7 cellular contexts compared by ENCODE assay signal in the genomic region with DNA sequence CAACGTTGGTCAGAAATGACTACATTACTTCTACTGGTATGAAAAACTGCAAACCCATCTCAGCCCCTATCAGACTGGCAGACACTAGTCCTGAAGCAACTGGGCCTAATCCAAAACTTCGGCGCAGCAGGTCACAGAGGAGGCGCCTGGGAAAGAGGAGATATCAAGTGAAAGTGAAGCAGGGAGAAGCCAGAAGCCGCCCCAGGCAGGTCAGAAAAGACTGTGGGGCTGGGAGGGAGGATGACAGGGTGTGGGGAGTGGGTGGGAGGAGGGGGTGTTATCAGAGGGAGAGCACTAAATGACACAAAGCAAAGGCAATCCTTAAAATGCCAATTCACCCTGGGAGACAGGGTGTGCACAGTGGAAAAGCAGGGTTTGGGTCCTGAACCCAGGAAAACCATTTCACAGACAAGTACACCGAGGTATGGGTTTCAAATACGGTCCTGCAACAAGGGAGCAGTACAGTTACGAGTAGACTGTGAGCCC. TPM values are rescaled to one million over a fixed set of nuclear protein-coding genes. Genes with fewer than 3 reads are reported as not detected.
DNase-seq lines count a peak whose midpoint lies in the region; ATAC-seq and TF ChIP-seq lines count a peak whose summit lies in the region.

No MANE protein-coding gene starts in this region.

- peaks cover 3% of the 10 kb centered on the region for H3K79me1 ChIP-seq in mesenchymal stem cell (replicated peaks; ENCODE audit: low read length, poor library complexity, severe bottlenecking)

- no peak overlapping the region for H3K23ac ChIP-seq in mesenchymal stem cell (ENCODE audit: low read length in 2 of 2)

- peaks cover 56% of the 10 kb centered on the region for H3K79me2 ChIP-seq in GM23338 (replicated peaks; ENCODE audit: insufficient read depth)

- no peaks in the 10 kb centered on the region for H3K9me3 Mint-ChIP-seq in GM23338

- intact Hi-C loops in dorsolateral prefrontal cortex (cut with DNase I) = loop anchor here (5.0 kb wide), 2 partner anchors 171 to 1046 kb away; partner anchors contain the start of genes EXOC4 (in 2 of the 2) and LRGUK (in 1 of the 2)
- intact Hi-C loops in upper lobe of right lung (cut with DNase I) = no loop called here

- H3K4me3 Mint-ChIP-seq in GM23338 = peak overlapping the region; percentile 88

- no peak overlapping the region; the same call in 1 of the 2 replicates for H3K27ac ChIP-seq in GM23338 (ENCODE audit: low read depth)
- H3K27ac ChIP-seq in SJCRH30 = peak overlapping the region; percentile 80
- H3K27ac ChIP-seq in dorsolateral prefrontal cortex = peak overlapping the region in 37 of 59 donors; percentile 12 to 90 (median 78)
- H3K27ac ChIP-seq in mesenchymal stem cell (ENCODE audit: low read length, poor library complexity, severe bottlenecking) = no peak overlapping the region
- peak overlapping the region; percentile 85 for H3K27ac ChIP-seq in upper lobe of right lung

- H2BK12ac ChIP-seq in mesenchymal stem cell (ENCODE audit: low read length in 2 of 2) = no peak overlapping the region

- H3K4me1 ChIP-seq in GM23338 (ENCODE audit: insufficient read depth) (peaks cover 41% of the 10 kb centered on the region), SJCRH30 (no peaks in the 10 kb centered on the region), mesenchymal stem cell (ENCODE audit: control insufficient read depth, insufficient read depth, low read depth, low read length) (no peaks in the 10 kb centered on the region), upper lobe of right lung (peaks cover 4% of the 10 kb centered on the region)

- peaks cover 2% of the 10 kb centered on the region for H3K27me3 Mint-ChIP-seq in GM23338 (ENCODE audit: insufficient read depth, low read depth, poor library complexity)

- H2BK120ac ChIP-seq in mesenchymal stem cell (ENCODE audit: low read depth, low read length) = no peak overlapping the region

- H3K4ac ChIP-seq in mesenchymal stem cell (ENCODE audit: low read depth in 1 of 2, low read length in 2 of 2) = peak overlapping the region in 1 of 2 experiments; percentile 13

- H3K4me1 Mint-ChIP-seq in GM23338 = peaks cover 43% of the 10 kb centered on the region

- peak overlapping the region; percentile 93 for H3K9ac ChIP-seq in mesenchymal stem cell (ENCODE audit: low read length)

- H4K8ac ChIP-seq in mesenchymal stem cell (ENCODE audit: low read length) = peak overlapping the region; percentile 74

- peak overlapping the region; percentile 83 for H3K4me3 ChIP-seq in GM23338
- peak overlapping the region; percentile 86 for H3K4me3 ChIP-seq in SJCRH30
- peak overlapping the region; percentile 75 to 99 (median 92) for H3K4me3 ChIP-seq in dorsolateral prefrontal cortex
- peak overlapping the region; percentile 71 to 99 for H3K4me3 ChIP-seq in mesenchymal stem cell (ENCODE audit: insufficient read depth in 1 of 2, low read depth in 1 of 2, low read length in 2 of 2)
- peak overlapping the region; percentile 81 for H3K4me3 ChIP-seq in upper lobe of right lung

- peak overlapping the region; percentile 91 for H3K27ac Mint-ChIP-seq in GM23338

- H3K18ac ChIP-seq in mesenchymal stem cell (ENCODE audit: low read depth in 1 of 2, low read length in 2 of 2) = peak overlapping the region; percentile 83 to 92

- ATAC-seq in GM23338 (peak; percentile 14), upper lobe of right lung (no peak), GM21515 (IDR thresholded peaks at IDR 0.05; ENCODE audit: unreplicated experiment) (no peak), HG03108 (IDR thresholded peaks at IDR 0.05; ENCODE audit: unreplicated experiment) (no peak)

- no peaks in the 10 kb centered on the region for H3K36me3 Mint-ChIP-seq in GM23338 (ENCODE audit: low read depth)

- DNase-seq in GM23338 (ENCODE audit: low spot score) (peak; percentile 40), SJCRH30 (peak; percentile 17 to 48), dorsolateral prefrontal cortex (no peak), mesenchymal stem cell (peak; percentile 44), upper lobe of right lung (no peak)

- H3K36me3 ChIP-seq in GM23338 (ENCODE audit: insufficient read depth) (no peaks in the 10 kb centered on the region), SJCRH30 (peaks cover 15% of the 10 kb centered on the region; the same call in 1 of the 2 replicates), mesenchymal stem cell (ENCODE audit: control insufficient read depth in 1 of 2, insufficient read depth in 2 of 2, low read depth in 1 of 2, low read length in 2 of 2) (peaks cover 0 to 8% of the 10 kb centered on the region in 2 experiments), upper lobe of right lung (no peaks in the 10 kb centered on the region)

- H2AK5ac ChIP-seq in mesenchymal stem cell (ENCODE audit: low read length, severe bottlenecking) = no peak overlapping the region

- peak overlapping the region in 1 of 2 experiments; percentile 26 for H3K14ac ChIP-seq in mesenchymal stem cell (ENCODE audit: low read length in 2 of 2)

- H4K91ac ChIP-seq in mesenchymal stem cell (ENCODE audit: low read length) = no peak overlapping the region

- WGBS in mesenchymal stem cell = 6% methylated on average over 7 of the region's 8 CpGs

- H3K4me2 ChIP-seq in GM23338 (peak overlapping the region; percentile 86), mesenchymal stem cell (ENCODE audit: low read length, poor library complexity, severe bottlenecking) (peak overlapping the region; percentile 88)

- H3F3A ChIP-seq in GM23338 (replicated peaks; ENCODE audit: low read depth) = no peaks in the 10 kb centered on the region

- TF ChIP-seq CTCF in GM23338 (conservative IDR thresholded peaks at IDR 0.05; ENCODE audit: low read depth in 2 of 2) (no peak), dorsolateral prefrontal cortex (IDR thresholded peaks at IDR 0.05 in 54 of 56, conservative IDR thresholded peaks at IDR 0.05 in 2 of 56; ENCODE audit: low read depth in 1 of 56, partially characterized antibody in 56 of 56) (no peak), upper lobe of right lung (IDR thresholded peaks at IDR 0.05) (no peak)

- H3K9me3 ChIP-seq in SJCRH30 (replicated peaks) = no peaks in the 10 kb centered on the region
- no peaks in the 10 kb centered on the region for H3K9me3 ChIP-seq in mesenchymal stem cell (ENCODE audit: control insufficient read depth, low read length)
- no peaks in the 10 kb centered on the region for H3K9me3 ChIP-seq in upper lobe of right lung

- H2AFZ ChIP-seq in GM23338 (no peak overlapping the region), mesenchymal stem cell (ENCODE audit: low read depth, low read length) (no peak overlapping the region)

- no peak overlapping the region for H2BK5ac ChIP-seq in mesenchymal stem cell (ENCODE audit: low read depth, low read length, poor library complexity, severe bottlenecking)

- H3K27me3 ChIP-seq in GM23338 (ENCODE audit: insufficient read depth) (no peaks in the 10 kb centered on the region), SJCRH30 (no peaks in the 10 kb centered on the region), dorsolateral prefrontal cortex (no peaks in the 10 kb centered on the region), mesenchymal stem cell (ENCODE audit: control insufficient read depth in 1 of 2, insufficient read depth in 1 of 2, low read length in 2 of 2) (no peaks in the 10 kb centered on the region), upper lobe of right lung (no peaks in the 10 kb centered on the region)

- H3K9me2 ChIP-seq in GM23338 (ENCODE audit: insufficient read depth) = no peaks in the 10 kb centered on the region

- peaks cover 2% of the 10 kb centered on the region; the same call in 1 of the 2 replicates for H4K20me1 ChIP-seq in GM23338 (replicated peaks; ENCODE audit: insufficient read depth)

- H2BK15ac ChIP-seq in mesenchymal stem cell (ENCODE audit: low read depth, poor library complexity, severe bottlenecking) = no peak overlapping the region

TF ChIP-seq in GM23338, 12 proteins besides CTCF, POLR2A, EP300 and RAD21:
- TF ChIP-seq CREB1 (CRISPR knock-in tag; IDR thresholded peaks at IDR 0.05; ENCODE audit: low read depth) = no peak
- no peak for TF ChIP-seq JUNB (IDR thresholded peaks at IDR 0.05; ENCODE audit: unreplicated experiment)
TF ChIP-seq in GM23338: peak in this region for 0.

RNA-seq across cellular contexts. Expression of gene CHCHD3, which starts 0.7 kb away (rescaled TPM):
- 127 and 131 TPM in 2 replicates for total RNA-seq in GM23338 (2014; rRNA removed; shearing (Covaris generic))
- polyA plus RNA-seq in GM23338 (2016; fragmentation: Nextera tagmentation; extraction: Ambion mirVana) = 84.5 and 107 TPM in 2 replicates
- total RNA-seq in SJCRH30 (2014; rRNA removed; shearing (Covaris generic)) = 192 and 193 TPM in 2 replicates
- total RNA-seq in dorsolateral prefrontal cortex (10 to 100 TPM; 31.7 to 62.9 (median 44.8) TPM), upper lobe of right lung (43.0 TPM)
- 67.6 TPM for polyA plus RNA-seq in mesenchymal stem cell (2013, experiment 1 of 2)
- 68.6 TPM for polyA plus RNA-seq in mesenchymal stem cell (2013, experiment 2 of 2)

Comparison
In these comparisons a context has a peak if more than half of its experiments do, and no peak if none do; other contexts are left out.
1. DNase-seq: peak in GM23338 (single experiment), SJCRH30 (2 of 2) and mesenchymal stem cell (single experiment); none in dorsolateral prefrontal cortex (0 of 10) and upper lobe of right lung (single experiment).
2. H3K27ac ChIP-seq: peak in SJCRH30 (single experiment), dorsolateral prefrontal cortex (37 of 59) and upper lobe of right lung (single experiment); none in GM23338 (single experiment) and mesenchymal stem cell (single experiment).
3. Peak in every context shown above with its lines, with median percentiles within 50 percentile points of each other: H3K4me3 ChIP-seq.